23 cellular contexts compared by ENCODE assay signal in genomic region chr3:46472736-46473135, GRCh38. TPM values are rescaled to one million over a fixed set of nuclear protein-coding genes. Genes with fewer than 3 reads are reported as not detected.
A peak's percentile ranks its signal among the peaks of the same experiment; 100 is the strongest.
DNase-seq lines count a peak whose midpoint lies in the region; ATAC-seq and TF ChIP-seq lines count a peak whose summit lies in the region.
"Had no signal": no experiment of that assay in that cellular context is flagged by ENCODE, and none has a peak within 500 bp of the region (broad histone marks: within the 10 kb centered on the region; RNA-seq: fewer than 3 reads in every experiment).

No MANE protein-coding gene starts in this region.

- peaks cover 14% of the 10 kb centered on the region for H3K9me3 Mint-ChIP-seq in endodermal cell

- H3K27ac ChIP-seq in endodermal cell (ENCODE audit: low read depth, low read length) = no peak overlapping the region
- H3K27ac ChIP-seq in neutrophil = peak overlapping the region; percentile 79
- H3K27ac ChIP-seq: HL-60 had no signal

- DNase-seq in activated CD8-positive, alpha-beta memory T cell treated with anti-CD3 and anti-CD28 coated beads for 24 hours = peak; percentile 26
- no peak for DNase-seq in activated CD8-positive, alpha-beta memory T cell treated with anti-CD3 and anti-CD28 coated beads, Interleukin-2, amount 50 U/mL, for 4 hours
- DNase-seq in endodermal cell = peak; percentile 29
- no peak for DNase-seq in activated CD4-positive, alpha-beta T cell treated with anti-CD3 and anti-CD28 coated beads, Interleukin-2, amount 50 U/mL, for 1 hour
- DNase-seq: 8988T; BE2C; C1 segment of cervical spinal cord; CD4-positive, CD25-positive, alpha-beta regulatory T cell; CD8-positive, alpha-beta memory T cell; COR-L47; DMS 273 treated with DMSO at 0.1 percent for 48 hours; DMS53; DND-41; EL; HCEC 1CT had no signal

- no peaks in the 10 kb centered on the region for H3K4me1 ChIP-seq in endodermal cell (ENCODE audit: control insufficient read depth, insufficient read depth, low read length)
- peaks cover 78 to 84% of the 10 kb centered on the region in 2 experiments for H3K4me1 ChIP-seq in neutrophil (ENCODE audit: control insufficient read depth in 1 of 2, insufficient read depth in 1 of 2, low read depth in 1 of 2, low read length in 1 of 2)
- H3K4me1 ChIP-seq: BE2C had no signal

- ATAC-seq in GM19397 (IDR thresholded peaks at IDR 0.05; ENCODE audit: unreplicated experiment) (no peak), GM21515 (IDR thresholded peaks at IDR 0.05; ENCODE audit: unreplicated experiment) (no peak)
- ATAC-seq: GM12878, GM23338 had no signal

- H3K36me3 ChIP-seq in endodermal cell (ENCODE audit: control insufficient read depth, insufficient read depth, low read length) (no peaks in the 10 kb centered on the region), neutrophil (no peaks in the 10 kb centered on the region)
- H3K36me3 ChIP-seq: BE2C had no signal

- H3K9ac ChIP-seq in endodermal cell (ENCODE audit: extremely low read depth, low read length, poor library complexity, severe bottlenecking) = no peak overlapping the region

- H3K4me3 ChIP-seq in endodermal cell (ENCODE audit: low read length) = no peak overlapping the region
- no peak overlapping the region for H3K4me3 ChIP-seq in neutrophil (ENCODE audit: low read depth in 1 of 2, low read length in 1 of 2)
- H3K4me3 ChIP-seq: GM12878, GM23338 had no signal

- WGBS in endodermal cell (ENCODE audit: insufficient coverage in 1 of 2, insufficient read length in 1 of 2), 2 experiments = 86 to 100% methylated on average over 2 of the region's 2 CpGs

- no peak overlapping the region for H3K27ac Mint-ChIP-seq in endodermal cell
- H3K27ac Mint-ChIP-seq: CD4-positive, CD25-positive, alpha-beta regulatory T cell; CD8-positive, alpha-beta memory T cell; GM23338 had no signal

- H3K9me3 ChIP-seq in endodermal cell (ENCODE audit: control insufficient read depth, low read length) (peaks cover 5% of the 10 kb centered on the region), neutrophil (no peaks in the 10 kb centered on the region)
- H3K9me3 ChIP-seq: BE2C had no signal

- no peaks in the 10 kb centered on the region for H3K4me1 Mint-ChIP-seq in endodermal cell
- H3K4me1 Mint-ChIP-seq: CD4-positive, CD25-positive, alpha-beta regulatory T cell; CD8-positive, alpha-beta memory T cell; GM23338 had no signal

- peaks cover 9% of the 10 kb centered on the region for H3K27me3 Mint-ChIP-seq in endodermal cell (ENCODE audit: insufficient read depth)

- peaks cover 2% of the 10 kb centered on the region for H3K36me3 Mint-ChIP-seq in endodermal cell (ENCODE audit: low read depth)

- H3K4me3 Mint-ChIP-seq in endodermal cell = no peak overlapping the region
- H3K4me3 Mint-ChIP-seq: CD4-positive, CD25-positive, alpha-beta regulatory T cell; CD8-positive, alpha-beta memory T cell; GM23338 had no signal

- no peaks in the 10 kb centered on the region for H3K27me3 ChIP-seq in endodermal cell (ENCODE audit: control insufficient read depth, insufficient read depth, low read length, poor library complexity, severe bottlenecking)
- H3K27me3 ChIP-seq in neutrophil = no peaks in the 10 kb centered on the region
- H3K27me3 ChIP-seq: BE2C had no signal

- TF ChIP-seq CTCF in endodermal cell (conservative IDR thresholded peaks at IDR 0.05) = no peak
- no peak for TF ChIP-seq CTCF in neutrophil (IDR thresholded peaks at IDR 0.05)

RNA-seq across cellular contexts. Expression of gene LTF, which starts 8.0 kb away (rescaled TPM):
- total RNA-seq in endodermal cell = under 1 TPM; 0.24 to 0.31 TPM
- not detected for polyA plus RNA-seq in endodermal cell (2013, experiment 1 of 2)
- polyA plus RNA-seq in endodermal cell (2013, experiment 2 of 2) = not detected
- total RNA-seq: CD4-positive, CD25-positive, alpha-beta regulatory T cell; CD8-positive, alpha-beta memory T cell; G401 had no signal
- polyA plus RNA-seq: CD4-positive, CD25-positive, alpha-beta regulatory T cell; CD8-positive, alpha-beta memory T cell had no signal

RNA-seq across cellular contexts. Expression of gene RTP3, which starts 25.0 kb away (rescaled TPM):
- not detected for total RNA-seq in endodermal cell
- not detected for polyA plus RNA-seq in endodermal cell (2013, experiment 1 of 2)
- not detected for polyA plus RNA-seq in endodermal cell (2013, experiment 2 of 2)
- total RNA-seq: CD4-positive, CD25-positive, alpha-beta regulatory T cell; CD8-positive, alpha-beta memory T cell; G401; GM12878; GM23338; HT1080 had no signal
- polyA plus RNA-seq: CD4-positive, CD25-positive, alpha-beta regulatory T cell; CD8-positive, alpha-beta memory T cell had no signal

Comparison
In these comparisons a context has a peak if more than half of its experiments do, and no peak if none do; other contexts are left out.
1. DNase-seq: peak in activated CD8-positive, alpha-beta memory T cell treated with anti-CD3 and anti-CD28 coated beads for 24 hours (single experiment) and endodermal cell (single experiment); none in activated CD8-positive, alpha-beta memory T cell treated with anti-CD3 and anti-CD28 coated beads, Interleukin-2, amount 50 U/mL, for 4 hours (single experiment) and activated CD4-positive, alpha-beta T cell treated with anti-CD3 and anti-CD28 coated beads, Interleukin-2, amount 50 U/mL, for 1 hour (single experiment).